ENCODE assay signal across 8 cellular contexts in the genomic region with DNA sequence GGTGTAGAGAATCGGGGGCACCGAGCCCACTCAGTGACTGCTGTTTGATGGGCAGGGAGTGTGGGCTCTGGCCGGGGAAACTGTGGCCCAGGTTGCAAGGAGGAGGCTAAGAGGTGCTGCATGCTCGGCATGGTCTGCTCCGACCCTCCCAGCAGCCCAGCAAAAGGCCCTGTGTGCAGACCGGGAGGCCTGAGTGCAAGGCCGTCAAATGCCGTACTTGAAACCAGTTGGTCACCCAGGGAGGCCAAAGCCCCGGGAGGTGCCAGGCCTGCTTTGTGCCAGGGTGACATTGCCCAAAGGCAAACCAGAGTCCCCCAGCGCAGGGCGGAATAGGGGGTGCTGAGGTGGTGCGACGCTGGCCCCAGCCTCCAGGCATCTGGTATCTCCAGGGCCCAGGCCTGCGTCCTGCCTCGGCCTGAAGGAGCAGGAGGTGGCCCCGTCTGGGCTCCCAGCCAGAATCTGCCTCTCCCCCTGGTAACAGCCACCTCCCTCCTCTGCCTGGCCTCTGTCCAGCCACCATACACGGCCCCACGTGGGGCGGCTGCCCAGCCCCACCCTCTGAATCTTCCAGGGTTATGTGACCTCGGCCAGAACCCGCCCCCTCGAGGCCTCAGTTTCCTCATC. TPM values are rescaled to one million over a fixed set of nuclear protein-coding genes. Genes with fewer than 3 reads are reported as not detected.
DNase-seq lines count a peak whose midpoint lies in the region; ATAC-seq, FAIRE-seq and TF ChIP-seq lines count a peak whose summit lies in the region.

No MANE protein-coding gene starts in this region.

- H4K91ac ChIP-seq in H1 (replicated peaks; ENCODE audit: insufficient read length, low read length): no peak overlapping the region

- H3K18ac ChIP-seq in H1 (ENCODE audit: extremely low read depth, low read length): no peak overlapping the region; the same call in 1 of the 2 replicates

- intact Hi-C loops in natural killer cell (cut with micrococcal nuclease): no loop called here

- WGBS in H1 (ENCODE audit: extremely low coverage in 1 of 2, insufficient coverage in 1 of 2, insufficient read length in 1 of 2, insufficient replicate concordance in 2 of 2, low coverage in 1 of 2, low lambda C conversion rate in 2 of 2, missing lambda C conversion rate in 1 of 2), 2 experiments: 89% methylated on average over 22 of the region's 22 CpGs; no CpG with 5 or more reads in 1 of the 2 experiments

- CTCF ChIA-PET in H1 (lab: Charles Lee; ENCODE audit: partially characterized antibody): interaction anchor here (1.0 to 1.2 kb wide), 2 partner anchors 31 to 44 kb away, joined by 3 to 5 read pairs; no protein-coding TSS in a partner anchor
- CTCF ChIA-PET in activated CD8-positive, alpha-beta T cell treated with anti-CD3 and anti-CD28 coated beads, Interleukin-2, amount 10 ng/mL, durations not matched to agents 7 days and 5 days (lab: Charles Lee): interaction anchor here (0.9 to 1.6 kb wide), 2 partner anchors 11 kb away, joined by 3 to 6 read pairs; no protein-coding TSS in a partner anchor

- H2BK15ac ChIP-seq in H1 (ENCODE audit: low read length): no peak overlapping the region

- H3K27ac Mint-ChIP-seq in GM23338 (no peak overlapping the region), natural killer cell (no peak overlapping the region), immature natural killer cell (no peak overlapping the region)
- no peak overlapping the region for H3K27ac Mint-ChIP-seq in activated CD8-positive, alpha-beta T cell treated with anti-CD3 and anti-CD28 coated beads, Interleukin-2, amount 10 ng/mL, durations not matched to agents 7 days and 5 days

- H3K23ac ChIP-seq in H1 (ENCODE audit: insufficient read length): no peak overlapping the region

- H3K79me2 ChIP-seq in GM23338 (replicated peaks; ENCODE audit: insufficient read depth) (peaks cover 7% of the 10 kb centered on the region), H1 (ENCODE audit: control insufficient read depth in 1 of 2, insufficient read depth in 2 of 2, low read length in 2 of 2) (no peaks in the 10 kb centered on the region; a peak in 1 of 4 replicates)

- no peak for TF ChIP-seq POLR2A in H1 (IDR thresholded peaks at IDR 0.05; ENCODE audit: control extremely low read depth in 1 of 2, low read depth in 2 of 2, low read length in 2 of 2)

- no peak overlapping the region for H2BK120ac ChIP-seq in H1 (replicated peaks; ENCODE audit: low read depth, low read length)

- no peak for TF ChIP-seq EP300 in H1 (IDR thresholded peaks at IDR 0.05; ENCODE audit: borderline replicate concordance in 1 of 2, low read depth in 2 of 2, low read length in 2 of 2)

- peak overlapping the region; percentile 65; the same call in 1 of the 2 replicates for H3K27ac ChIP-seq in GM23338 (ENCODE audit: low read depth)
- peak overlapping the region; percentile 9; the same call in 1 of the 2 replicates for H3K27ac ChIP-seq in H1 (ENCODE audit: low read depth, low read length)

- no peak overlapping the region for H2BK20ac ChIP-seq in H1 (ENCODE audit: low read length)

- H3K79me1 ChIP-seq in H1 (ENCODE audit: low read depth, low read length): peaks cover 4% of the 10 kb centered on the region; the same call in 1 of the 2 replicates

- H3K36me3 ChIP-seq in GM23338 (ENCODE audit: insufficient read depth) (no peaks in the 10 kb centered on the region), H1 (ENCODE audit: control insufficient read depth in 2 of 4, insufficient read depth in 4 of 4, low read length in 3 of 4) (peaks cover 0 to 12% (median 5%) of the 10 kb centered on the region in 4 experiments; a peak in 2 of 8 replicates)

- POLR2A ChIA-PET in H1 (lab: Charles Lee; ENCODE audit: partially characterized antibody): interaction anchor here (0.7 to 1.5 kb wide), 2 partner anchors 39 to 75 kb away, joined by 3 read pairs; no protein-coding TSS in a partner anchor
- POLR2A ChIA-PET in activated CD8-positive, alpha-beta T cell treated with anti-CD3 and anti-CD28 coated beads, Interleukin-2, amount 10 ng/mL, durations not matched to agents 7 days and 5 days (lab: Charles Lee): no interaction called here

- DNase-seq in GM23338 (ENCODE audit: low spot score) (no peak), NCI-H69 (lab: John Stamatoyannopoulos, UW) (peak; percentile 99), H1 (ENCODE audit: low read depth in 1 of 2, low spot score in 2 of 2) (no peak), middle frontal gyrus (ENCODE audit: extremely low spot score, low spot score) (peak; percentile 50), activated gamma-delta T cell treated with Interleukin-2 at 50 U/mL for 16 hours (no peak), natural killer cell (no peak), immature natural killer cell (no peak)
- DNase-seq in activated CD8-positive, alpha-beta T cell treated with anti-CD3 and anti-CD28 coated beads, Interleukin-2, amount 10 ng/mL, durations not matched to agents 7 days and 5 days: no peak

- peaks cover 18% of the 10 kb centered on the region for H3F3A ChIP-seq in GM23338 (replicated peaks; ENCODE audit: low read depth)

- H3K4me3 Mint-ChIP-seq in GM23338 (no peak overlapping the region), natural killer cell (no peak overlapping the region), immature natural killer cell (no peak overlapping the region)
- no peak overlapping the region for H3K4me3 Mint-ChIP-seq in activated CD8-positive, alpha-beta T cell treated with anti-CD3 and anti-CD28 coated beads, Interleukin-2, amount 10 ng/mL, durations not matched to agents 7 days and 5 days

- H4K8ac ChIP-seq in H1 (ENCODE audit: extremely low read depth, insufficient read depth, low read length): peak overlapping the region; percentile 22

- H3K4me1 Mint-ChIP-seq in GM23338 (peaks cover 22% of the 10 kb centered on the region), natural killer cell (peaks cover 17 to 37% of the 10 kb centered on the region in 2 donors), immature natural killer cell (peaks cover 31 to 34% of the 10 kb centered on the region in 2 donors)
- H3K4me1 Mint-ChIP-seq in activated CD8-positive, alpha-beta T cell treated with anti-CD3 and anti-CD28 coated beads, Interleukin-2, amount 10 ng/mL, durations not matched to agents 7 days and 5 days (ENCODE audit: low read depth): peaks cover 23% of the 10 kb centered on the region

- H3K9me3 ChIP-seq in H1 (ENCODE audit: insufficient read depth in 2 of 2, low read depth in 1 of 2, low read length in 1 of 2): no peaks in the 10 kb centered on the region

- no peak overlapping the region for H4K5ac ChIP-seq in H1 (ENCODE audit: insufficient read length, low read depth, low read length)

- FAIRE-seq in H1 (lab: Jason Lieb, UNC): no peak

- H2BK5ac ChIP-seq in H1 (ENCODE audit: low read depth, low read length): peak overlapping the region; percentile 83; the same call in 1 of the 2 replicates

- H3K4me3 ChIP-seq in GM23338 (no peak overlapping the region), H1 (ENCODE audit: extremely low read depth in 1 of 4, insufficient read depth in 2 of 4, low read depth in 3 of 4, low read length in 4 of 4) (no peak overlapping the region)

- H3K27me3 Mint-ChIP-seq in GM23338 (ENCODE audit: insufficient read depth, low read depth, poor library complexity): peaks cover 11% of the 10 kb centered on the region
- no peaks in the 10 kb centered on the region for H3K27me3 Mint-ChIP-seq in activated CD8-positive, alpha-beta T cell treated with anti-CD3 and anti-CD28 coated beads, Interleukin-2, amount 10 ng/mL, durations not matched to agents 7 days and 5 days (ENCODE audit: low read depth)
- H3K27me3 Mint-ChIP-seq in natural killer cell (ENCODE audit: low read depth in 2 of 2): peaks cover 0 to 2% of the 10 kb centered on the region in 2 donors
- peaks cover 11 to 18% (median 12%) of the 10 kb centered on the region in 3 donors for H3K27me3 Mint-ChIP-seq in immature natural killer cell (ENCODE audit: low read depth in 3 of 3)

- ATAC-seq in GM23338 (no peak), natural killer cell (no peak)
- ATAC-seq in activated CD8-positive, alpha-beta T cell treated with anti-CD3 and anti-CD28 coated beads, Interleukin-2, amount 10 ng/mL, durations not matched to agents 7 days and 5 days: no peak

- peak overlapping the region; percentile 15 for H3K4ac ChIP-seq in H1 (replicated peaks; ENCODE audit: insufficient read length, low read depth, low read length)

- 0 out of 7 replicates have a peak overlapping the region, but pooled peaks of 1 of the 4 experiments have one; percentile 13 for H3K9ac ChIP-seq in H1 (replicated peaks in 1 of 4; ENCODE audit: extremely low read depth in 1 of 4, low read depth in 3 of 4, low read length in 3 of 4)

- H4K20me1 ChIP-seq in GM23338 (replicated peaks; ENCODE audit: insufficient read depth) (peaks cover 9% of the 10 kb centered on the region), H1 (replicated peaks in 1 of 2; ENCODE audit: control insufficient read depth in 1 of 2, insufficient read depth in 2 of 2, low read length in 2 of 2) (peaks cover 4 to 22% of the 10 kb centered on the region in 2 experiments)

- no peak for TF ChIP-seq RAD21 in H1 (IDR thresholded peaks at IDR 0.05 in 1 of 2, conservative IDR thresholded peaks at IDR 0.05 in 1 of 2; ENCODE audit: low read depth in 2 of 2, low read length in 2 of 2)

- H3K36me3 Mint-ChIP-seq in GM23338 (ENCODE audit: low read depth): peaks cover 9% of the 10 kb centered on the region
- peaks cover 4% of the 10 kb centered on the region for H3K36me3 Mint-ChIP-seq in activated CD8-positive, alpha-beta T cell treated with anti-CD3 and anti-CD28 coated beads, Interleukin-2, amount 10 ng/mL, durations not matched to agents 7 days and 5 days (ENCODE audit: low read depth)
- H3K36me3 Mint-ChIP-seq in natural killer cell: no peaks in the 10 kb centered on the region
- H3K36me3 Mint-ChIP-seq in immature natural killer cell: peaks cover 0 to 4% (median 0%) of the 10 kb centered on the region in 3 donors

- no peak overlapping the region for H3K56ac ChIP-seq in H1 (replicated peaks; ENCODE audit: insufficient read length, low read depth, low read length)

- H3K4me2 ChIP-seq in GM23338: no peak overlapping the region
- H3K4me2 ChIP-seq in H1 (ENCODE audit: insufficient read depth in 1 of 2, low read depth in 2 of 2, low read length in 2 of 2): no peak overlapping the region

- no peak overlapping the region for H2BK12ac ChIP-seq in H1 (ENCODE audit: low read depth, low read length)

- H2AFZ ChIP-seq in GM23338 (no peak overlapping the region), H1 (ENCODE audit: low read length) (no peak overlapping the region)

- H3K23me2 ChIP-seq in H1 (ENCODE audit: low read depth, low read length): peaks cover 16% of the 10 kb centered on the region

- H2AK5ac ChIP-seq in H1 (ENCODE audit: low read depth, low read length): no peak overlapping the region

- no peaks in the 10 kb centered on the region for H3K9me3 Mint-ChIP-seq in GM23338
- no peaks in the 10 kb centered on the region for H3K9me3 Mint-ChIP-seq in activated CD8-positive, alpha-beta T cell treated with anti-CD3 and anti-CD28 coated beads, Interleukin-2, amount 10 ng/mL, durations not matched to agents 7 days and 5 days (ENCODE audit: insufficient read depth)
- H3K9me3 Mint-ChIP-seq in natural killer cell: no peaks in the 10 kb centered on the region
- H3K9me3 Mint-ChIP-seq in immature natural killer cell: no peaks in the 10 kb centered on the region

- no peak overlapping the region for H3K14ac ChIP-seq in H1 (ENCODE audit: insufficient read length)

- no peaks in the 10 kb centered on the region for H3K9me2 ChIP-seq in GM23338 (ENCODE audit: insufficient read depth)

- peaks cover 11% of the 10 kb centered on the region; the same call in 1 of the 2 replicates for H3K4me1 ChIP-seq in GM23338 (ENCODE audit: insufficient read depth)
- peaks cover 0 to 15% (median 11%) of the 10 kb centered on the region in 4 experiments; a peak in 6 of 7 replicates for H3K4me1 ChIP-seq in H1 (replicated peaks in 1 of 4; ENCODE audit: control insufficient read depth in 3 of 4, insufficient read depth in 4 of 4, low read length in 3 of 4)

- H3K27me3 ChIP-seq in GM23338 (ENCODE audit: insufficient read depth) (no peaks in the 10 kb centered on the region), H1 (replicated peaks in 1 of 4; ENCODE audit: control insufficient read depth in 3 of 4, extremely low read depth in 1 of 4, insufficient read depth in 3 of 4, low read length in 3 of 4) (no peaks in the 10 kb centered on the region)

- TF ChIP-seq CTCF in GM23338 (conservative IDR thresholded peaks at IDR 0.05; ENCODE audit: low read depth in 2 of 2): no peak
- no peak for TF ChIP-seq CTCF in H1 (IDR thresholded peaks at IDR 0.05; ENCODE audit: control extremely low read depth in 1 of 3, insufficient read depth in 1 of 3, low read depth in 1 of 3, low read length in 3 of 3)
- no peak for TF ChIP-seq CTCF in natural killer cell (IDR thresholded peaks at IDR 0.05)

RNA-seq across cellular contexts. Expression of a gene that starts 4.0 kb away (rescaled TPM):
- 37.1 and 66.6 TPM in 2 replicates for total RNA-seq in GM23338 (2014; rRNA removed; shearing (Covaris generic))
- polyA plus RNA-seq in GM23338 (2016; fragmentation: Nextera tagmentation; extraction: Ambion mirVana): 8.5 and 9.8 TPM in 2 replicates
- 53.8 and 57.1 TPM in 2 replicates for total RNA-seq in H1 (2021; fragmentation: NEBNext Ultra II Directional; extraction: Animal tissue kit (Norgen Biotek cat#: 25700))
- 21.7 and 31.4 TPM in 2 replicates for polyA plus RNA-seq in H1 (2011; rRNA removed)
- 20.2 TPM for polyA plus RNA-seq in H1 (2011; cell fraction: cytosol; rRNA removed)
- 29.8 TPM for polyA plus RNA-seq in H1 (2011; cell fraction: nucleus; rRNA removed)
- polyA plus RNA-seq in H1 (2012, experiment 1 of 2): 24.6 to 46.9 TPM (median 34.0 TPM) in 4 replicates
- polyA plus RNA-seq in H1 (2012, experiment 2 of 2): 33.2 TPM
- 45.8 TPM for polyA plus RNA-seq in H1 (2013, experiment 1 of 2)
- polyA plus RNA-seq in H1 (2013, experiment 2 of 2): 45.9 TPM
- 15.2 and 18.5 TPM in 2 replicates for polyA minus RNA-seq in H1 (2011; rRNA and poly(A)+ RNA removed)
- polyA minus RNA-seq in H1 (2011; cell fraction: cytosol; rRNA and poly(A)+ RNA removed): 37.8 TPM
- polyA minus RNA-seq in H1 (2011; cell fraction: nucleus; rRNA and poly(A)+ RNA removed): 21.7 TPM
- 1 to 10 TPM; 7.8 to 9.2 TPM for total RNA-seq in activated CD8-positive, alpha-beta T cell treated with anti-CD3 and anti-CD28 coated beads, Interleukin-2, amount 10 ng/mL, durations not matched to agents 7 days and 5 days
- 10 to 100 TPM; 12.3 to 26.4 (median 16.0) TPM for total RNA-seq in natural killer cell
- 1 to 10 TPM; 1.7 to 4.7 (median 3.5) TPM for polyA plus RNA-seq in immature natural killer cell

RNA-seq across cellular contexts. Expression of a gene that starts 16.7 kb away (rescaled TPM):
- total RNA-seq in GM23338 (2014; rRNA removed; shearing (Covaris generic)): 17.1 and 27.4 TPM in 2 replicates
- 31.9 and 34.4 TPM in 2 replicates for polyA plus RNA-seq in GM23338 (2016; fragmentation: Nextera tagmentation; extraction: Ambion mirVana)
- 25.9 and 28.9 TPM in 2 replicates for total RNA-seq in H1 (2021; fragmentation: NEBNext Ultra II Directional; extraction: Animal tissue kit (Norgen Biotek cat#: 25700))
- polyA plus RNA-seq in H1 (2011; rRNA removed): 59.5 and 62.4 TPM in 2 replicates
- 58.0 TPM for polyA plus RNA-seq in H1 (2011; cell fraction: cytosol; rRNA removed)
- 51.4 TPM for polyA plus RNA-seq in H1 (2011; cell fraction: nucleus; rRNA removed)
- polyA plus RNA-seq in H1 (2012, experiment 1 of 2): 25.3 to 49.4 TPM (median 43.4 TPM) in 4 replicates
- 54.5 TPM for polyA plus RNA-seq in H1 (2012, experiment 2 of 2)
- polyA plus RNA-seq in H1 (2013, experiment 1 of 2): 60.7 TPM
- 66.1 TPM for polyA plus RNA-seq in H1 (2013, experiment 2 of 2)
- polyA minus RNA-seq in H1 (2011; rRNA and poly(A)+ RNA removed): 39.9 and 40.8 TPM in 2 replicates
- polyA minus RNA-seq in H1 (2011; cell fraction: cytosol; rRNA and poly(A)+ RNA removed): 26.3 TPM
- polyA minus RNA-seq in H1 (2011; cell fraction: nucleus; rRNA and poly(A)+ RNA removed): 15.6 TPM
- total RNA-seq in activated CD8-positive, alpha-beta T cell treated with anti-CD3 and anti-CD28 coated beads, Interleukin-2, amount 10 ng/mL, durations not matched to agents 7 days and 5 days: 10 to 100 TPM; 67.4 to 72.3 TPM
- total RNA-seq in natural killer cell: 100 to 1,000 TPM in 1 of 3 donors, 10 to 100 TPM in 2; 38.2 to 109 (median 89.5) TPM
- 100 to 1,000 TPM in 1 of 3 donors, 10 to 100 TPM in 2; 49.0 to 184 (median 83.1) TPM for polyA plus RNA-seq in immature natural killer cell

RNA-seq across cellular contexts. Expression of a gene that starts 36.1 kb away (rescaled TPM):
- total RNA-seq in GM23338 (2014; rRNA removed; shearing (Covaris generic)): 41.9 and 81.3 TPM in 2 replicates
- polyA plus RNA-seq in GM23338 (2016; fragmentation: Nextera tagmentation; extraction: Ambion mirVana): 38.7 and 40.2 TPM in 2 replicates
- 24.2 and 28.6 TPM in 2 replicates for total RNA-seq in H1 (2021; fragmentation: NEBNext Ultra II Directional; extraction: Animal tissue kit (Norgen Biotek cat#: 25700))
- 80.1 and 82.6 TPM in 2 replicates for polyA plus RNA-seq in H1 (2011; rRNA removed)
- 52.7 TPM for polyA plus RNA-seq in H1 (2011; cell fraction: cytosol; rRNA removed)
- 45.3 TPM for polyA plus RNA-seq in H1 (2011; cell fraction: nucleus; rRNA removed)
- 29.4 to 37.4 TPM (median 36.6 TPM) in 4 replicates for polyA plus RNA-seq in H1 (2012, experiment 1 of 2)
- polyA plus RNA-seq in H1 (2012, experiment 2 of 2): 48.3 TPM
- 41.2 TPM for polyA plus RNA-seq in H1 (2013, experiment 1 of 2)
- polyA plus RNA-seq in H1 (2013, experiment 2 of 2): 42.3 TPM
- 31.0 and 44.7 TPM in 2 replicates for polyA minus RNA-seq in H1 (2011; rRNA and poly(A)+ RNA removed)
- 16.7 TPM for polyA minus RNA-seq in H1 (2011; cell fraction: cytosol; rRNA and poly(A)+ RNA removed)
- polyA minus RNA-seq in H1 (2011; cell fraction: nucleus; rRNA and poly(A)+ RNA removed): 12.7 TPM
- total RNA-seq in activated CD8-positive, alpha-beta T cell treated with anti-CD3 and anti-CD28 coated beads, Interleukin-2, amount 10 ng/mL, durations not matched to agents 7 days and 5 days: 10 to 100 TPM in 1 of 2 experiments, 1 to 10 TPM in 1; 9.2 to 10.9 TPM
- 1 to 10 TPM; 4.1 to 5.6 (median 4.5) TPM for total RNA-seq in natural killer cell
- 10 to 100 TPM; 12.2 to 17.7 (median 15.4) TPM for polyA plus RNA-seq in immature natural killer cell

RNA-seq across cellular contexts. Expression of a gene that starts 46.9 kb away (rescaled TPM):
- 9.7 and 11.6 TPM in 2 replicates for total RNA-seq in GM23338 (2014; rRNA removed; shearing (Covaris generic))
- polyA plus RNA-seq in GM23338 (2016; fragmentation: Nextera tagmentation; extraction: Ambion mirVana): 20.3 and 24.1 TPM in 2 replicates
- 14.2 and 14.3 TPM in 2 replicates for total RNA-seq in H1 (2021; fragmentation: NEBNext Ultra II Directional; extraction: Animal tissue kit (Norgen Biotek cat#: 25700))
- 13.6 and 18.6 TPM in 2 replicates for polyA plus RNA-seq in H1 (2011; rRNA removed)
- 7.1 TPM for polyA plus RNA-seq in H1 (2011; cell fraction: cytosol; rRNA removed)
- 26.7 TPM for polyA plus RNA-seq in H1 (2011; cell fraction: nucleus; rRNA removed)
- 10.0 to 16.5 TPM (median 14.3 TPM) in 4 replicates for polyA plus RNA-seq in H1 (2012, experiment 1 of 2)
- polyA plus RNA-seq in H1 (2012, experiment 2 of 2): 11.5 TPM
- polyA plus RNA-seq in H1 (2013, experiment 1 of 2): 12.1 TPM
- polyA plus RNA-seq in H1 (2013, experiment 2 of 2): 13.1 TPM
- polyA minus RNA-seq in H1 (2011; rRNA and poly(A)+ RNA removed): 42.9 and 47.7 TPM in 2 replicates
- 23.5 TPM for polyA minus RNA-seq in H1 (2011; cell fraction: cytosol; rRNA and poly(A)+ RNA removed)
- polyA minus RNA-seq in H1 (2011; cell fraction: nucleus; rRNA and poly(A)+ RNA removed): 17.7 TPM
- 1 to 10 TPM; 5.6 to 6.2 TPM for total RNA-seq in activated CD8-positive, alpha-beta T cell treated with anti-CD3 and anti-CD28 coated beads, Interleukin-2, amount 10 ng/mL, durations not matched to agents 7 days and 5 days
- total RNA-seq in natural killer cell: 1 to 10 TPM; 5.2 to 7.8 (median 7.6) TPM
- 1 to 10 TPM in 2 of 3 donors, under 1 TPM in 1; 0.77 to 1.1 (median 1.1) TPM for polyA plus RNA-seq in immature natural killer cell

RNA-seq across cellular contexts. Expression of a gene that starts 59.4 kb away (rescaled TPM):
- 8.8 and 9.9 TPM in 2 replicates for total RNA-seq in GM23338 (2014; rRNA removed; shearing (Covaris generic))
- 5.6 and 6.3 TPM in 2 replicates for polyA plus RNA-seq in GM23338 (2016; fragmentation: Nextera tagmentation; extraction: Ambion mirVana)
- total RNA-seq in H1 (2021; fragmentation: NEBNext Ultra II Directional; extraction: Animal tissue kit (Norgen Biotek cat#: 25700)): 9.0 TPM in 2 replicates
- polyA plus RNA-seq in H1 (2011; rRNA removed): 3.4 and 5.5 TPM in 2 replicates
- 1.5 TPM for polyA plus RNA-seq in H1 (2011; cell fraction: cytosol; rRNA removed)
- polyA plus RNA-seq in H1 (2011; cell fraction: nucleus; rRNA removed): 7.7 TPM
- polyA plus RNA-seq in H1 (2012, experiment 1 of 2): 3.2 to 5.5 TPM (median 4.8 TPM) in 4 replicates
- polyA plus RNA-seq in H1 (2012, experiment 2 of 2): 3.0 TPM
- 3.4 TPM for polyA plus RNA-seq in H1 (2013, experiment 1 of 2)
- polyA plus RNA-seq in H1 (2013, experiment 2 of 2): 3.1 TPM
- polyA minus RNA-seq in H1 (2011; rRNA and poly(A)+ RNA removed): 4.8 and 5.0 TPM in 2 replicates
- polyA minus RNA-seq in H1 (2011; cell fraction: cytosol; rRNA and poly(A)+ RNA removed): 6.1 TPM
- 7.4 TPM for polyA minus RNA-seq in H1 (2011; cell fraction: nucleus; rRNA and poly(A)+ RNA removed)
- 10 to 100 TPM; 22.9 to 25.1 TPM for total RNA-seq in activated CD8-positive, alpha-beta T cell treated with anti-CD3 and anti-CD28 coated beads, Interleukin-2, amount 10 ng/mL, durations not matched to agents 7 days and 5 days
- 100 to 1,000 TPM in 2 of 3 donors, 10 to 100 TPM in 1; 84.5 to 101 (median 101) TPM for total RNA-seq in natural killer cell
- 10 to 100 TPM in 2 of 3 donors, 1 to 10 TPM in 1; 7.3 to 39.1 (median 12.6) TPM for polyA plus RNA-seq in immature natural killer cell

Comparison
In these comparisons a context has a peak if more than half of its experiments do, and no peak if none do; other contexts are left out.
1. DNase-seq: peak in NCI-H69 (single experiment) and middle frontal gyrus (single experiment); none in GM23338 (single experiment), H1 (0 of 2), activated gamma-delta T cell treated with Interleukin-2 at 50 U/mL for 16 hours (single experiment), activated CD8-positive, alpha-beta T cell treated with anti-CD3 and anti-CD28 coated beads, Interleukin-2, amount 10 ng/mL, durations not matched to agents 7 days and 5 days (single experiment), natural killer cell (single experiment) and immature natural killer cell (0 of 3).